ENCODE assay signal across 10 cellular contexts in genomic region chr10:35378547-35379210, GRCh38. TPM values are rescaled to one million over a fixed set of nuclear protein-coding genes. Genes with fewer than 3 reads are reported as not detected.
DNase-seq lines count a peak whose midpoint lies in the region; ATAC-seq and TF ChIP-seq lines count a peak whose summit lies in the region.
"Had no signal": no experiment of that assay in that cellular context is flagged by ENCODE, and none has a peak within 500 bp of the region (broad histone marks: within the 10 kb centered on the region; RNA-seq: fewer than 3 reads in every experiment).

No MANE protein-coding gene starts in this region.

- H3K36me3 ChIP-seq in SK-N-SH (replicated peaks in 1 of 2; ENCODE audit: control insufficient read depth in 1 of 2, insufficient read depth in 2 of 2, low read length in 1 of 2) = no peaks in the 10 kb centered on the region

- H3K9me2 ChIP-seq in SK-N-SH = no peaks in the 10 kb centered on the region

- TF ChIP-seq EP300 in SK-N-SH (IDR thresholded peaks at IDR 0.05; ENCODE audit: borderline replicate concordance in 1 of 2, low read depth in 1 of 2, low read length in 1 of 2) = no peak

- no peak overlapping the region for H3K27ac ChIP-seq in SK-N-SH (ENCODE audit: low read depth in 2 of 2, low read length in 1 of 2)
- H3K27ac ChIP-seq in skin epidermis = peak overlapping the region in 12 of 21 experiments; percentile 17 to 76 (median 53)
- H3K27ac ChIP-seq: 22Rv1, VCaP had no signal

- H3K27me3 ChIP-seq in SK-N-SH (ENCODE audit: insufficient read depth) = no peaks in the 10 kb centered on the region

- POLR2A ChIA-PET in SK-N-SH (lab: Yijun Ruan, JAX) = no interaction called here

- H3K4me1 Mint-ChIP-seq in chondrocyte (ENCODE audit: low read depth) = peaks cover 38% of the 10 kb centered on the region

- ATAC-seq in SK-N-SH treated with all-trans-retinoic acid at 6 μM for 48 hours = peak; percentile 38; the same call in 2 of the 3 replicates
- ATAC-seq in HG03159 (IDR thresholded peaks at IDR 0.05; ENCODE audit: unreplicated experiment) = peak; percentile 35
- ATAC-seq in HG02938 (IDR thresholded peaks at IDR 0.05; ENCODE audit: unreplicated experiment) = no peak

- TF ChIP-seq CTCF in SK-N-SH (IDR thresholded peaks at IDR 0.05) = no peak
- no peak for TF ChIP-seq CTCF in chondrocyte (IDR thresholded peaks at IDR 0.05)

- no peak overlapping the region for H3K4me2 ChIP-seq in SK-N-SH

- no peaks in the 10 kb centered on the region for H3K36me3 Mint-ChIP-seq in chondrocyte (ENCODE audit: low read depth)

- no peak for TF ChIP-seq RAD21 in SK-N-SH (IDR thresholded peaks at IDR 0.05; ENCODE audit: low read length)

- no peaks in the 10 kb centered on the region for H3K9me3 ChIP-seq in SK-N-SH

- peaks cover 99% of the 10 kb centered on the region for H3K79me2 ChIP-seq in SK-N-SH (ENCODE audit: insufficient read depth)

- H3K27me3 Mint-ChIP-seq in chondrocyte (ENCODE audit: low read depth) = no peaks in the 10 kb centered on the region

- peaks cover 14 to 20% of the 10 kb centered on the region in 2 experiments; a peak in 2 of 4 replicates for H3K4me1 ChIP-seq in SK-N-SH (ENCODE audit: control insufficient read depth in 1 of 2, insufficient read depth in 2 of 2, low read depth in 1 of 2, low read length in 1 of 2)

- DNase-seq in SK-N-SH (no peak), chondrocyte (ENCODE audit: low spot score) (no peak), GM03348 (ENCODE audit: low spot score) (no peak), hippocampal formation (lab: John Stamatoyannopoulos, UW) (no peak)

- H3K4me3 ChIP-seq in SK-N-SH (ENCODE audit: low read depth in 2 of 2, low read length in 1 of 2) (no peak overlapping the region), skin epidermis (no peak overlapping the region)

- H3K27ac Mint-ChIP-seq in chondrocyte (ENCODE audit: unreplicated experiment) = peak overlapping the region; percentile 94

- peaks cover 70% of the 10 kb centered on the region for H4K20me1 ChIP-seq in SK-N-SH (ENCODE audit: insufficient read depth)

- H3K9ac ChIP-seq in SK-N-SH = no peak overlapping the region

- no peak overlapping the region for H3K4me3 Mint-ChIP-seq in chondrocyte (ENCODE audit: unreplicated experiment)

- H3K9me3 Mint-ChIP-seq in chondrocyte (ENCODE audit: low read depth) = no peaks in the 10 kb centered on the region

- H2AFZ ChIP-seq in SK-N-SH (ENCODE audit: low read depth) = no peak overlapping the region

- H3F3A ChIP-seq in SK-N-SH (replicated peaks; ENCODE audit: insufficient read depth) = no peaks in the 10 kb centered on the region

- WGBS in SK-N-SH (ENCODE audit: low lambda C conversion rate) = 94% methylated on average over 9 of the region's 9 CpGs

- CTCF ChIA-PET in SK-N-SH (lab: Yijun Ruan, JAX) = interaction anchor here (0.6 kb wide), 1 partner anchor 184 kb away, joined by 3 read pairs; no protein-coding TSS in a partner anchor

TF ChIP-seq in SK-N-SH treated with all-trans-retinoic acid at 6 μM for 48 hours, 23 proteins besides CTCF, POLR2A, EP300 and RAD21:
- TF ChIP-seq ZNF70 (CRISPR knock-in tag; IDR thresholded peaks at IDR 0.05) (no peak), POU6F1 (CRISPR knock-in tag; IDR thresholded peaks at IDR 0.05; ENCODE audit: borderline replicate concordance, low read depth) (no peak), PATZ1 (CRISPR knock-in tag; IDR thresholded peaks at IDR 0.05; ENCODE audit: borderline replicate concordance) (no peak), ISL1 (CRISPR knock-in tag; IDR thresholded peaks at IDR 0.05) (no peak)

TF ChIP-seq in SK-N-SH, 30 proteins besides CTCF, POLR2A, EP300 and RAD21:
- no peak for TF ChIP-seq FOSL2 (IDR thresholded peaks at IDR 0.05; ENCODE audit: borderline replicate concordance, low read depth)

RNA-seq across cellular contexts. Expression of gene CCNY, which starts 42.4 kb away (rescaled TPM):
- 29.4 and 35.7 TPM in 2 replicates for polyA plus RNA-seq in SK-N-SH (2012; rRNA removed)
- 32.3 and 49.0 TPM in 2 replicates for polyA plus RNA-seq in SK-N-SH (2012; cell fraction: cytosol; rRNA removed)
- 10.9 and 26.2 TPM in 2 replicates for polyA plus RNA-seq in SK-N-SH (2012; cell fraction: nucleus; rRNA removed)
- total RNA-seq in chondrocyte = 68.7 to 76.0 TPM (median 74.6 TPM) in 3 replicates

Comparison
In these comparisons a context has a peak if more than half of its experiments do, and no peak if none do; other contexts are left out.
1. H3K27ac ChIP-seq: peak in skin epidermis (12 of 21); none in SK-N-SH (0 of 2).